9 cellular contexts compared by ENCODE assay signal in genomic region chr20:341682-342081, GRCh38. TPM values are rescaled to one million over a fixed set of nuclear protein-coding genes. Genes with fewer than 3 reads are reported as not detected.
DNase-seq lines count a peak whose midpoint lies in the region; TF ChIP-seq lines count a peak whose summit lies in the region.
"Had no signal": no experiment of that assay in that cellular context is flagged by ENCODE, and none has a peak within 500 bp of the region (broad histone marks: within the 10 kb centered on the region; RNA-seq: fewer than 3 reads in every experiment).

No MANE protein-coding gene starts in this region.

- no peak overlapping the region for H3K27ac ChIP-seq in fibroblast of lung (ENCODE audit: insufficient read depth, low read length)
- H3K27ac ChIP-seq in dorsolateral prefrontal cortex: no peak overlapping the region

- no peak overlapping the region for H3K9ac ChIP-seq in fibroblast of lung (ENCODE audit: insufficient read depth, low read length)

- H2AFZ ChIP-seq in fibroblast of lung (ENCODE audit: low read length): no peak overlapping the region

- no peak overlapping the region for H3K4me2 ChIP-seq in fibroblast of lung (ENCODE audit: extremely low read depth, insufficient read depth, low read length)

- intact Hi-C loops in dorsolateral prefrontal cortex (cut with DNase I): no loop called here

- no peaks in the 10 kb centered on the region for H3K9me3 ChIP-seq in fibroblast of lung (ENCODE audit: control insufficient read depth, insufficient read depth, low read depth, low read length)

- peaks cover 3% of the 10 kb centered on the region for H3K4me1 ChIP-seq in fibroblast of lung (ENCODE audit: control insufficient read depth, extremely low read depth, insufficient read depth, low read length)

- no peaks in the 10 kb centered on the region for H3K36me3 ChIP-seq in fibroblast of lung (ENCODE audit: control insufficient read depth, insufficient read depth, low read length)

- H3K79me2 ChIP-seq in fibroblast of lung (ENCODE audit: control insufficient read depth, insufficient read depth, low read length): no peaks in the 10 kb centered on the region

- H3K4me3 ChIP-seq in fibroblast of lung (replicated peaks in 1 of 4; ENCODE audit: control extremely low read depth in 1 of 4, insufficient read depth in 1 of 4, low read depth in 3 of 4, low read length in 4 of 4): no peak overlapping the region
- no peak overlapping the region for H3K4me3 ChIP-seq in dorsolateral prefrontal cortex

- DNase-seq in activated CD8-positive, alpha-beta memory T cell treated with anti-CD3 and anti-CD28 coated beads, Interleukin-2, amount 50 U/mL, for 48 hours: peak; percentile 68
- no peak for DNase-seq in activated CD8-positive, alpha-beta memory T cell treated with anti-CD3 and anti-CD28 coated beads for 24 hours
- peak; percentile 31 for DNase-seq in SIG-M5 (lab: John Stamatoyannopoulos, UW)
- DNase-seq in fibroblast of lung (ENCODE audit: low read depth in 2 of 2): peak; percentile 87 to 88
- peak; percentile 74 for DNase-seq in stromal cell of bone marrow (ENCODE audit: low read depth)
- no peak for DNase-seq in pons (ENCODE audit: low spot score)
- DNase-seq in HuH-7.5 (ENCODE audit: low spot score): no peak
- no peak for DNase-seq in dorsolateral prefrontal cortex
- DNase-seq: CD4-positive, CD25-positive, alpha-beta regulatory T cell had no signal

- TF ChIP-seq CTCF in fibroblast of lung (conservative IDR thresholded peaks at IDR 0.05 in 1 of 2, IDR thresholded peaks at IDR 0.05 in 1 of 2; ENCODE audit: low read depth in 1 of 2, low read length in 2 of 2) (no peak), dorsolateral prefrontal cortex (IDR thresholded peaks at IDR 0.05 in 54 of 56, conservative IDR thresholded peaks at IDR 0.05 in 2 of 56; ENCODE audit: low read depth in 1 of 56, partially characterized antibody in 56 of 56) (no peak)

- H3K27me3 ChIP-seq in fibroblast of lung (ENCODE audit: control insufficient read depth, insufficient read depth, low read length) (no peaks in the 10 kb centered on the region), dorsolateral prefrontal cortex (no peaks in the 10 kb centered on the region)

- no peaks in the 10 kb centered on the region for H4K20me1 ChIP-seq in fibroblast of lung (ENCODE audit: control insufficient read depth, extremely low read depth, insufficient read depth, low read length)

RNA-seq across cellular contexts. Expression of gene NRSN2, which starts 5.2 kb away (rescaled TPM):
- total RNA-seq in fibroblast of lung (23.1 and 34.5 TPM in 2 replicates), dorsolateral prefrontal cortex (100 to 1,000 TPM in 114 of 120 experiments, 10 to 100 TPM in 6; 80.4 to 268 (median 159) TPM)
- 56.0 and 60.5 TPM in 2 replicates for polyA plus RNA-seq in fibroblast of lung
- 67.4 and 75.8 TPM in 2 replicates for polyA plus RNA-seq in fibroblast of lung (2012)
- polyA minus RNA-seq in fibroblast of lung (ENCODE audit: low replicate concordance): 82.9 and 98.7 TPM in 2 replicates

RNA-seq across cellular contexts. Expression of gene SOX12, which starts 16.3 kb away (rescaled TPM):
- total RNA-seq in fibroblast of lung: 5.6 and 7.3 TPM in 2 replicates
- polyA plus RNA-seq in fibroblast of lung: 4.0 and 4.7 TPM in 2 replicates
- 14.3 and 15.4 TPM in 2 replicates for polyA plus RNA-seq in fibroblast of lung (2012)
- 6.5 and 6.6 TPM in 2 replicates for polyA minus RNA-seq in fibroblast of lung (ENCODE audit: low replicate concordance)
- 10 to 100 TPM in 119 of 120 experiments, 1 to 10 TPM in 1; 9.9 to 24.9 (median 16.7) TPM for total RNA-seq in dorsolateral prefrontal cortex

RNA-seq across cellular contexts. Expression of gene TRIB3, which starts 38.9 kb away (rescaled TPM):
- 194 and 202 TPM in 2 replicates for total RNA-seq in fibroblast of lung
- polyA plus RNA-seq in fibroblast of lung: 13.3 and 23.4 TPM in 2 replicates
- polyA plus RNA-seq in fibroblast of lung (2012): 13.6 and 26.7 TPM in 2 replicates
- 12.4 and 25.7 TPM in 2 replicates for polyA minus RNA-seq in fibroblast of lung (ENCODE audit: low replicate concordance)
- total RNA-seq in dorsolateral prefrontal cortex: 1 to 10 TPM in 119 of 120 experiments, under 1 TPM in 1; 0.77 to 7.6 (median 3.4) TPM

RNA-seq across cellular contexts. Expression of gene ZCCHC3, which starts 44.3 kb away (rescaled TPM):
- total RNA-seq in fibroblast of lung (11.6 and 11.8 TPM in 2 replicates), dorsolateral prefrontal cortex (10 to 100 TPM in 119 of 120 experiments, 1 to 10 TPM in 1; 9.8 to 20.7 (median 14.3) TPM)
- polyA plus RNA-seq in fibroblast of lung: 8.7 TPM in 2 replicates
- 8.1 and 8.7 TPM in 2 replicates for polyA plus RNA-seq in fibroblast of lung (2012)
- 3.7 and 6.8 TPM in 2 replicates for polyA minus RNA-seq in fibroblast of lung (ENCODE audit: low replicate concordance)

RNA-seq across cellular contexts. Expression of gene C20orf96, which starts 51.1 kb away (rescaled TPM):
- total RNA-seq in fibroblast of lung (3.9 and 4.8 TPM in 2 replicates), dorsolateral prefrontal cortex (10 to 100 TPM in 87 of 120 experiments, 1 to 10 TPM in 33; 5.9 to 19.2 (median 12.2) TPM)
- polyA plus RNA-seq in fibroblast of lung: 8.5 and 8.9 TPM in 2 replicates
- 5.3 and 6.1 TPM in 2 replicates for polyA plus RNA-seq in fibroblast of lung (2012)
- 0.27 and 3.2 TPM in 2 replicates for polyA minus RNA-seq in fibroblast of lung (ENCODE audit: low replicate concordance)

Comparison
In these comparisons a context has a peak if more than half of its experiments do, and no peak if none do; other contexts are left out.
1. DNase-seq: peak in activated CD8-positive, alpha-beta memory T cell treated with anti-CD3 and anti-CD28 coated beads, Interleukin-2, amount 50 U/mL, for 48 hours (single experiment), SIG-M5 (single experiment), fibroblast of lung (2 of 2) and stromal cell of bone marrow (single experiment); none in activated CD8-positive, alpha-beta memory T cell treated with anti-CD3 and anti-CD28 coated beads for 24 hours (single experiment), pons (single experiment), HuH-7.5 (single experiment) and dorsolateral prefrontal cortex (0 of 10).
2. RNA of gene TRIB3, which starts 38.9 kb away (total RNA-seq): 194 to 202 TPM in fibroblast of lung; 0.77 to 7.6 TPM in dorsolateral prefrontal cortex; every median in the first group is over 10 times any median in the second.